ENCODE assay signal across 8 cellular contexts in the genomic region with DNA sequence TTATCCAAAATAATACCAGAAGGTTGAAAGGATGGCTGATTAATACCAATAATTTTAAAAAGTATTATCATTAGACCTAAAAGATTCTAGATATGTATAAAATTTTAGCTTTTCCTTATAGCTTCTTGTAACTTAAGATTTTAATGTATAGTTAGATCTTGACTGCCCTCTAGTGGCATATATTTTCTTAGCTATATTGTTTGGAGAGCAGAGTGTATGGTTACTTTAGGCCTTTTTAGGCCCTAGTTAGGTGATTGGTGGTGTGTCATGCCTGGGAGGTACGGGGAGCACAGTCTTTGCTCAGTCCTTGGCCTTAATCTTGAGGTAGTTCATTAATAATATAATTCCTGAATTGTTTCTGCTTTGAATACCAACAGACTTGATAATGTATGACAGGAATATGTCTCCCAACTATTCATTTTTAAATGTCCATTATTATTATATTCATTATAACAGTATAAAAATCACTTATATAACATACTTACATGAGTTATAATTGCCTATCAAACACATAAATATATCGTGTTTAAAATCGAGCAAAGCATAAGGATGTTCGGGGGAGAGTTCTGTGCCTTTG.
A peak's percentile ranks its signal among the peaks of the same experiment; 100 is the strongest.
DNase-seq lines count a peak whose midpoint lies in the region; ATAC-seq, FAIRE-seq and TF ChIP-seq lines count a peak whose summit lies in the region.

No MANE protein-coding gene starts in this region.

- H3K4me2 ChIP-seq in neural progenitor cell = no peak overlapping the region

- H3K27ac Mint-ChIP-seq in neural progenitor cell = no peak overlapping the region

- H3K9me3 ChIP-seq in MG63 (no peaks in the 10 kb centered on the region), neural progenitor cell (ENCODE audit: low read depth) (no peaks in the 10 kb centered on the region)

- POLR2A ChIA-PET in HEK293T (lab: Yijun Ruan, JAX) = interaction anchor here (1.1 kb wide), 1 partner anchor 957 kb away, joined by 11 read pairs; a partner anchor contains a TSS

- FAIRE-seq in endometrium (lab: Jason Lieb, UNC) = peak; percentile 76

- H3K36me3 Mint-ChIP-seq in neural progenitor cell = no peaks in the 10 kb centered on the region

- H3K4me1 Mint-ChIP-seq in neural progenitor cell = no peaks in the 10 kb centered on the region

- no peaks in the 10 kb centered on the region for H3K79me2 ChIP-seq in neural progenitor cell (ENCODE audit: low read depth)

- no peak for ATAC-seq in omental fat pad (ENCODE audit: low FRiP score)

- no peak overlapping the region for H2AFZ ChIP-seq in neural progenitor cell (replicated peaks)

- no peaks in the 10 kb centered on the region for H3K27me3 Mint-ChIP-seq in neural progenitor cell (ENCODE audit: insufficient read depth, low read depth)

- H3K36me3 ChIP-seq in GM06990 (ENCODE audit: control insufficient read depth, insufficient read depth, low read length) (no peaks in the 10 kb centered on the region), MG63 (no peaks in the 10 kb centered on the region), neural progenitor cell (no peaks in the 10 kb centered on the region)

- H3K4me1 ChIP-seq in neural progenitor cell = no peaks in the 10 kb centered on the region

- DNase-seq in GM06990 (ENCODE audit: extremely low read depth, insufficient read length) = peak; percentile 31
- peak; percentile 58 for DNase-seq in HEK293T (ENCODE audit: extremely low spot score)
- DNase-seq in MG63 = peak; percentile 10
- DNase-seq in RPMI8226 = peak; percentile 80
- peak; percentile 90 for DNase-seq in neural progenitor cell (ENCODE audit: low spot score)
- no peak for DNase-seq in omental fat pad (ENCODE audit: low spot score)

- peak; percentile 84 for TF ChIP-seq CTCF in 22Rv1 (IDR thresholded peaks at IDR 0.05)
- TF ChIP-seq CTCF in GM06990 (IDR thresholded peaks at IDR 0.05; ENCODE audit: insufficient read depth, low read length, poor library complexity, severe bottlenecking) = peak; percentile 53
- peak; percentile 81 for TF ChIP-seq CTCF in neural progenitor cell (IDR thresholded peaks at IDR 0.05)
- no peak for TF ChIP-seq CTCF in omental fat pad (IDR thresholded peaks at IDR 0.05)

- no peak overlapping the region for H3K4me3 Mint-ChIP-seq in neural progenitor cell

- H3F3A ChIP-seq in neural progenitor cell (ENCODE audit: low read depth) = no peaks in the 10 kb centered on the region

- H4K20me1 ChIP-seq in neural progenitor cell (ENCODE audit: low read depth) = no peaks in the 10 kb centered on the region

- CTCF ChIA-PET in HEK293T (lab: Yijun Ruan, JAX) = interaction anchor here (0.5 to 1.5 kb wide), 10 partner anchors 17 to 808 kb away, joined by 3 to 5 read pairs (median 3); no protein-coding TSS in a partner anchor

- H3K9ac ChIP-seq in neural progenitor cell = no peak overlapping the region

- H3K27me3 ChIP-seq in GM06990 (replicated peaks; ENCODE audit: control insufficient read depth, insufficient read depth, low read length) (no peaks in the 10 kb centered on the region), MG63 (no peaks in the 10 kb centered on the region), neural progenitor cell (no peaks in the 10 kb centered on the region)

- no peak overlapping the region for H3K4me3 ChIP-seq in GM06990 (replicated peaks; ENCODE audit: low read depth, low read length)
- H3K4me3 ChIP-seq in MG63 = no peak overlapping the region
- H3K4me3 ChIP-seq in neural progenitor cell = no peak overlapping the region

- H3K9me3 Mint-ChIP-seq in neural progenitor cell = no peaks in the 10 kb centered on the region

- H3K27ac ChIP-seq in 22Rv1 (no peak overlapping the region), neural progenitor cell (no peak overlapping the region)

TF ChIP-seq in HEK293T, 16 proteins besides CTCF, POLR2A, EP300 and RAD21:
- no peak for TF ChIP-seq FOXA1 (IDR thresholded peaks at IDR 0.05)
- no peak for TF ChIP-seq L3MBTL2 (conservative IDR thresholded peaks at IDR 0.05)
- no peak for TF ChIP-seq BHLHE40 (IDR thresholded peaks at IDR 0.05; ENCODE audit: borderline replicate concordance)
- no peak for TF ChIP-seq CTBP1 (IDR thresholded peaks at IDR 0.05; ENCODE audit: borderline replicate concordance)
- no peak for TF ChIP-seq LEF1 (IDR thresholded peaks at IDR 0.05; ENCODE audit: borderline replicate concordance)
TF ChIP-seq in HEK293T: peak in this region for 0.

Comparison
In these comparisons a context has a peak if more than half of its experiments do, and no peak if none do; other contexts are left out.
1. CTCF ChIP-seq: peak in 22Rv1 (single experiment), GM06990 (single experiment) and neural progenitor cell (single experiment); none in omental fat pad (0 of 3).